Comparison of ENCODE assay signal across 24 cellular contexts in the genomic region with DNA sequence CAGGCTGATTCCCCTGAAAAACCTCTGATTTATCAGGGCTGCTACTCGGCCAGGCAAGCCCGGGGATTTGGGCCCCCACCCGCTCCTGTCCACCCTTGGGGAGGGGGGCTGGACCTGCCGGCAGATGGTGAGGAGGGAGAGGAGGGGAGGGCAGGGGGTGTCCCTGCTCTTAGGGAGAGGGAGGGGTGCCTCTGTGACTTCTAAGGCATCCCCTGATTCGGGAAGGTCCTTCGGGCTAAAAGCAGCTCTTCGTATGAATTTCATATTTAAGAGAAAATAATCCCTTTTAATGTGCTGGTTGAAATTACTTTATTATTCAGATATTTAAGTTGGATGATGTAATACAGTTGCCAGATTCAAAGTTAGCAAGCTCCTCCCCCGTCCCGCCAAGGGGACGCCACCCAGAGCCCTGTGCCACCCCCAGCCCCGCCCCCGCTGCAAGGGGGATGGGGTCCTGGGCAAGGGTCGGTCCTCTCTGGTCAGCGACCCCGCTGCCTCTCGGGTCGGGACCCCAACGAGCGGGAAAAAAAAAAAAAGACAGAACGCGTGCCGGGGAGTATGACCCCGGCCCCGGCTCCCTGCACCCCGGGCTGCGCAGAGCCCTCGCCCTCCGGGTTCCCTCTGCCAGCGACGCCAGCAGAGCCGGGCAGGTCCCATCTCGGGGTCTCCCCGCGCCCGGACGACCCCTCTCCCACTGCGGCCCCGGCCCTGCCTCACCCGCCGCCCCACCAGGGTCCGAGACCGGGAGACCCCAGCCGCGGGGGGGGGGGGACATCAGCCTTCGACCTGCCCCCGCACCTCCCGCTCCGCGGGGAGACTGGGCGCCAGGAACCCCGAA. TPM values are rescaled to one million over a fixed set of nuclear protein-coding genes. Genes with fewer than 3 reads are reported as not detected.
DNase-seq lines count a peak whose midpoint lies in the region; ATAC-seq, FAIRE-seq and TF ChIP-seq lines count a peak whose summit lies in the region.
"Had no signal": no experiment of that assay in that cellular context is flagged by ENCODE, and none has a peak within 500 bp of the region (broad histone marks: within the 10 kb centered on the region; RNA-seq: fewer than 3 reads in every experiment).

No MANE protein-coding gene starts in this region.

- intact Hi-C loops in dorsolateral prefrontal cortex (cut with DNase I) = no loop called here

- H3K79me2 ChIP-seq in GM23248 (ENCODE audit: insufficient read depth) = no peaks in the 10 kb centered on the region

- H3K27ac ChIP-seq in A549 = peak overlapping the region; percentile 20 to 71; a peak in 5 of 6 replicates
- H3K27ac ChIP-seq in GM23248 = no peak overlapping the region
- H3K27ac ChIP-seq in dorsolateral prefrontal cortex = no peak overlapping the region
- H3K27ac ChIP-seq: C4-2B, heart left ventricle, skin epidermis, vagina had no signal

- ATAC-seq in A549 (peak in 1 of 2 experiments; percentile 22; a peak in 2 of 6 replicates), HG02840 (IDR thresholded peaks at IDR 0.05; ENCODE audit: low FRiP score, unreplicated experiment) (no peak)
- ATAC-seq in activated CD4-positive, CD25-positive, alpha-beta regulatory T cell treated with anti-CD3 and anti-CD28 coated beads, Interleukin-2, amount 50 U/mL, for 24 hours = no peak
- ATAC-seq: heart left ventricle had no signal

- H2AFZ ChIP-seq in GM23248 = no peak overlapping the region

- H3K4me2 ChIP-seq in A549 (peak overlapping the region; percentile 86), GM23248 (ENCODE audit: unreplicated experiment) (peak overlapping the region; percentile 15)

- no peaks in the 10 kb centered on the region for H3K9me2 ChIP-seq in GM23248 (ENCODE audit: insufficient read depth)

- WGBS in A549 (ENCODE audit: missing lambda C conversion rate) = 11% methylated on average over 20 of the region's 51 CpGs
- 1 to 3% methylated on average over 19 to 40 of the region's 51 CpGs for WGBS in GM23248 (ENCODE audit: low coverage in 1 of 2, low lambda C conversion rate in 2 of 2, missing lambda C conversion rate in 2 of 2), 2 experiments

- FAIRE-seq in A549 (lab: Jason Lieb, UNC) = no peak
- FAIRE-seq: GM12892 had no signal

- H3K9ac ChIP-seq in GM23248 (no peak overlapping the region), NT2/D1 (ENCODE audit: insufficient read length, low read depth) (peak overlapping the region; percentile 42)

- CTCF ChIA-PET in A549 (lab: Yijun Ruan, JAX) = interaction anchor here (1.5 kb wide), 2 partner anchors 22 to 23 kb away, joined by 4 to 5 read pairs; no protein-coding TSS in a partner anchor
- CTCF ChIA-PET in HEK293T (lab: Yijun Ruan, JAX) = no interaction called here

- DNase-seq in A549 (ENCODE audit: low read depth in 1 of 2, low spot score in 1 of 2) (no peak), GM23248 (peak; percentile 32), NT2/D1 (ENCODE audit: low read depth, low spot score) (no peak), erythroblast (lab: John Stamatoyannopoulos, UW) (peak; percentile 56 to 83), dorsolateral prefrontal cortex (no peak), HEK293T (ENCODE audit: extremely low spot score) (no peak)
- DNase-seq: activated CD4-positive, alpha-beta memory T cell treated with anti-CD3 and anti-CD28 coated beads, Interleukin-2, amount 10 ng/mL, durations not matched to agents 7 days and 5 days; cerebellar nuclear complex; heart left ventricle; KBM-7; mesenchymal stem cell; MM.1S; NCI-H1417 treated with DMSO at 0.1 percent for 48 hours; NCI-H2107; NCI-H446 treated with DMSO at 0.1 percent for 48 hours; nucleus accumbens; RPMI8226 had no signal

- POLR2A ChIA-PET in A549 (lab: Yijun Ruan, JAX) = no interaction called here
- POLR2A ChIA-PET in HEK293T (lab: Yijun Ruan, JAX) = no interaction called here

- TF ChIP-seq RAD21 in A549 (conservative IDR thresholded peaks at IDR 0.05 in 1 of 2, IDR thresholded peaks at IDR 0.05 in 1 of 2) = no peak

- in situ Hi-C loops in GM23248 (cut with MboI) = no loop called here

- H3K36me3 ChIP-seq in GM23248 (ENCODE audit: low read depth) (no peaks in the 10 kb centered on the region), NT2/D1 (ENCODE audit: insufficient read depth, insufficient read length, low read length) (no peaks in the 10 kb centered on the region)
- H3K36me3 ChIP-seq: heart left ventricle, vagina had no signal

- H3K9me3 ChIP-seq in A549 = no peaks in the 10 kb centered on the region
- no peaks in the 10 kb centered on the region for H3K9me3 ChIP-seq in GM23248 (ENCODE audit: low read depth)
- H3K9me3 ChIP-seq in NT2/D1 (ENCODE audit: insufficient read depth, low read length) = no peaks in the 10 kb centered on the region
- H3K9me3 ChIP-seq: heart left ventricle, vagina had no signal

- peaks cover 68% of the 10 kb centered on the region for H3K27me3 ChIP-seq in GM23248 (replicated peaks; ENCODE audit: insufficient read depth)
- H3K27me3 ChIP-seq in NT2/D1 (ENCODE audit: insufficient read depth, insufficient read length) = peaks cover 78% of the 10 kb centered on the region
- H3K27me3 ChIP-seq in dorsolateral prefrontal cortex = peaks cover 12 to 97% (median 83%) of the 10 kb centered on the region in 45 donors

- TF ChIP-seq POLR2A in A549 (IDR thresholded peaks at IDR 0.05; ENCODE audit: low read length) (no peak), erythroblast (IDR thresholded peaks at IDR 0.05; ENCODE audit: low read length) (no peak)

- TF ChIP-seq EP300 in A549 (IDR thresholded peaks at IDR 0.05) = no peak

- peak overlapping the region; percentile 36 for H3K4me3 ChIP-seq in A549
- H3K4me3 ChIP-seq in GM23248 = no peak overlapping the region
- H3K4me3 ChIP-seq in NT2/D1 (ENCODE audit: insufficient read length, low read depth) = peak overlapping the region; percentile 28
- no peak overlapping the region for H3K4me3 ChIP-seq in dorsolateral prefrontal cortex
- H3K4me3 ChIP-seq: skin epidermis, vagina had no signal

- no peaks in the 10 kb centered on the region for H4K20me1 ChIP-seq in GM23248 (ENCODE audit: insufficient read depth)

- H3K4me1 ChIP-seq in A549 (peaks cover 17% of the 10 kb centered on the region), GM23248 (ENCODE audit: insufficient read depth) (no peaks in the 10 kb centered on the region), NT2/D1 (ENCODE audit: insufficient read depth, insufficient read length) (peaks cover 30% of the 10 kb centered on the region)

- TF ChIP-seq CTCF in A549 (IDR thresholded peaks at IDR 0.05) (no peak), dorsolateral prefrontal cortex (IDR thresholded peaks at IDR 0.05 in 54 of 56, conservative IDR thresholded peaks at IDR 0.05 in 2 of 56; ENCODE audit: low read depth in 1 of 56, partially characterized antibody in 56 of 56) (no peak)

- H3F3A ChIP-seq in GM23248 (ENCODE audit: insufficient read depth) = no peaks in the 10 kb centered on the region

TF ChIP-seq in A549, 52 proteins besides CTCF, POLR2A, EP300 and RAD21 (continues in another document):
- TF ChIP-seq RNF2 (IDR thresholded peaks at IDR 0.05; ENCODE audit: borderline replicate concordance, low read depth) = no peak
- TF ChIP-seq NFE2L2 (conservative IDR thresholded peaks at IDR 0.05; ENCODE audit: low read length) = no peak
- no peak for TF ChIP-seq ESRRA (IDR thresholded peaks at IDR 0.05; ENCODE audit: borderline replicate concordance, low read length)
- no peak for TF ChIP-seq KDM5A (IDR thresholded peaks at IDR 0.05)
- TF ChIP-seq BCL3 (IDR thresholded peaks at IDR 0.05) = no peak

TF ChIP-seq in HEK293T, 16 proteins besides CTCF, POLR2A, EP300 and RAD21:
- TF ChIP-seq NFRKB (IDR thresholded peaks at IDR 0.05) = no peak
- TF ChIP-seq SP1 (IDR thresholded peaks at IDR 0.05) = no peak
- TF ChIP-seq ZNF384 (IDR thresholded peaks at IDR 0.05) = no peak
- TF ChIP-seq L3MBTL2 (conservative IDR thresholded peaks at IDR 0.05) = no peak
- TF ChIP-seq FOXA1 (IDR thresholded peaks at IDR 0.05) = no peak
TF ChIP-seq in HEK293T: peak in this region for 0.

RNA-seq across cellular contexts. Expression of gene LHX3, which starts 12.4 kb away (rescaled TPM):
- 0.03 and 0.04 TPM in 2 replicates for polyA plus RNA-seq in A549 (2011; rRNA removed)
- polyA plus RNA-seq in A549 (2012; cell fraction: cytosol; rRNA removed) = 0.03 TPM in 1 of 2 replicates, not detected in the other
- 0.04 and 0.10 TPM in 2 replicates for polyA plus RNA-seq in A549 (2012; cell fraction: nucleus; rRNA removed)
- 0.03 to 0.04 TPM in 2 of 3 replicates, not detected in the other for polyA plus RNA-seq in A549 (2017; fragmentation: RNase III; extraction: RNeasy Plus Mini Kit Qiagen cat#74134 plus additional on column Dnase treatment)
- not detected in 2 replicates for polyA minus RNA-seq in A549 (2011; rRNA and poly(A)+ RNA removed)
- not detected in 2 replicates for total RNA-seq in GM23248 (2014; rRNA removed; shearing (Covaris generic))
- not detected in 2 replicates for polyA plus RNA-seq in GM23248 (2016; fragmentation: Nextera tagmentation; extraction: Ambion mirVana)
- under 1 TPM in 1 of 120 experiments, not detected in 119; 0.35 TPM for total RNA-seq in dorsolateral prefrontal cortex
- total RNA-seq: heart left ventricle, pulmonary artery endothelial cell, vagina had no signal
- polyA plus RNA-seq: heart left ventricle had no signal

RNA-seq across cellular contexts. Expression of gene QSOX2, which starts 53.1 kb away (rescaled TPM):
- 29.5 and 30.2 TPM in 2 replicates for polyA plus RNA-seq in A549 (2011; rRNA removed)
- polyA plus RNA-seq in A549 (2012; cell fraction: cytosol; rRNA removed) = 19.5 and 21.6 TPM in 2 replicates
- polyA plus RNA-seq in A549 (2012; cell fraction: nucleus; rRNA removed) = 41.9 and 47.6 TPM in 2 replicates
- polyA plus RNA-seq in A549 (2017; fragmentation: RNase III; extraction: RNeasy Plus Mini Kit Qiagen cat#74134 plus additional on column Dnase treatment) = 22.3 to 23.0 TPM (median 22.9 TPM) in 3 replicates
- 15.5 and 16.6 TPM in 2 replicates for polyA minus RNA-seq in A549 (2011; rRNA and poly(A)+ RNA removed)
- 11.7 and 16.4 TPM in 2 replicates for total RNA-seq in GM23248 (2014; rRNA removed; shearing (Covaris generic))
- polyA plus RNA-seq in GM23248 (2016; fragmentation: Nextera tagmentation; extraction: Ambion mirVana) = 1.7 and 1.9 TPM in 2 replicates
- 10 to 100 TPM in 119 of 120 experiments, 1 to 10 TPM in 1; 9.6 to 20.4 (median 14.1) TPM for total RNA-seq in dorsolateral prefrontal cortex

Comparison
In these comparisons a context has a peak if more than half of its experiments do, and no peak if none do; other contexts are left out.
1. DNase-seq: peak in GM23248 (single experiment) and erythroblast (2 of 2); none in A549 (0 of 2), NT2/D1 (single experiment), dorsolateral prefrontal cortex (0 of 10) and HEK293T (single experiment).
2. H3K27ac ChIP-seq: peak in A549 (2 of 2); none in GM23248 (single experiment) and dorsolateral prefrontal cortex (0 of 59).
3. H3K4me3 ChIP-seq: peak in A549 (single experiment) and NT2/D1 (single experiment); none in GM23248 (single experiment) and dorsolateral prefrontal cortex (0 of 59).